Comparison of ENCODE assay signal across 18 cellular contexts in genomic region chr17:32648450-32648849, GRCh38.
DNase-seq lines count a peak whose midpoint lies in the region; ATAC-seq and TF ChIP-seq lines count a peak whose summit lies in the region.
"Had no signal": no experiment of that assay in that cellular context is flagged by ENCODE, and none has a peak within 500 bp of the region (broad histone marks: within the 10 kb centered on the region; RNA-seq: fewer than 3 reads in every experiment).

No MANE protein-coding gene starts in this region.

- no peak overlapping the region for H3K4ac ChIP-seq in mesendoderm (ENCODE audit: low read depth, low read length)

- H3K9me3 ChIP-seq in stomach, result peaks cover 3 to 16% (median 9%) of the 10 kb centered on the region in 4 donors
- H3K9me3 ChIP-seq: HAP-1 had no signal

- no peak for TF ChIP-seq POLR2A in stomach (IDR thresholded peaks at IDR 0.05)

- H3K56ac ChIP-seq in mesendoderm (ENCODE audit: low read length), result no peak overlapping the region

- H3K9me2 ChIP-seq in GM23338 (ENCODE audit: insufficient read depth), result no peaks in the 10 kb centered on the region

- intact Hi-C loops in stomach (cut with DNase I; ENCODE audit: low total_unique reads), result no loop called here

- no peaks in the 10 kb centered on the region for H3K4me1 Mint-ChIP-seq in GM23338
- H3K4me1 Mint-ChIP-seq: CD4-positive, CD25-positive, alpha-beta regulatory T cell had no signal

- DNase-seq in NCI-H748 (lab: John Stamatoyannopoulos, UW; ENCODE audit: unreplicated experiment), result peak; percentile 29
- no peak for DNase-seq in NCI-H748 treated with DMSO at 0.1 percent for 48 hours (lab: John Stamatoyannopoulos, UW)
- DNase-seq in NCI-H69 (lab: John Stamatoyannopoulos, UW), result peak; percentile 83
- peak; percentile 15 for DNase-seq in mesendoderm
- no peak for DNase-seq in GM23338 (ENCODE audit: low spot score)
- no peak for DNase-seq in stomach
- DNase-seq: CD4-positive, CD25-positive, alpha-beta regulatory T cell; CD8-positive, alpha-beta T cell; DMS 273 treated with DMSO at 0.1 percent for 48 hours; DMS53; DMS79 treated with DMSO at 0.1 percent for 48 hours; GF-D8; GOT3 had no signal

- H3K27me3 ChIP-seq in mesendoderm (ENCODE audit: insufficient read depth, low read length, poor library complexity), result no peaks in the 10 kb centered on the region
- no peaks in the 10 kb centered on the region for H3K27me3 ChIP-seq in GM23338 (ENCODE audit: insufficient read depth)
- no peaks in the 10 kb centered on the region for H3K27me3 ChIP-seq in stomach
- H3K27me3 ChIP-seq: BLaER1 had no signal

- H4K5ac ChIP-seq in mesendoderm (ENCODE audit: low read length), result no peak overlapping the region

- no peaks in the 10 kb centered on the region for H3K79me2 ChIP-seq in mesendoderm (ENCODE audit: control insufficient read depth, insufficient read depth, low read length)
- H3K79me2 ChIP-seq in GM23338 (replicated peaks; ENCODE audit: insufficient read depth), result no peaks in the 10 kb centered on the region

- H4K8ac ChIP-seq in mesendoderm (ENCODE audit: low read depth, low read length), result no peak overlapping the region

- H2BK5ac ChIP-seq in mesendoderm (ENCODE audit: low read length), result no peak overlapping the region

- H3K9ac ChIP-seq in mesendoderm (ENCODE audit: low read length), result no peak overlapping the region
- H3K9ac ChIP-seq: BLaER1 had no signal

- H3K9me3 Mint-ChIP-seq in GM23338, result peaks cover 5% of the 10 kb centered on the region; the same call in 1 of the 3 replicates

- H3K36me3 ChIP-seq in mesendoderm (ENCODE audit: control insufficient read depth, insufficient read depth, low read length) (no peaks in the 10 kb centered on the region), GM23338 (ENCODE audit: insufficient read depth) (peaks cover 3% of the 10 kb centered on the region), stomach (peaks cover 7 to 55% (median 51%) of the 10 kb centered on the region in 4 donors)
- H3K36me3 ChIP-seq: HAP-1 had no signal

- H3K27me3 Mint-ChIP-seq in GM23338 (ENCODE audit: insufficient read depth, low read depth, poor library complexity), result no peaks in the 10 kb centered on the region
- H3K27me3 Mint-ChIP-seq: B cell; CD4-positive, CD25-positive, alpha-beta regulatory T cell had no signal

- H3K23ac ChIP-seq in mesendoderm (ENCODE audit: low read length), result no peak overlapping the region

- no peak overlapping the region for H2BK120ac ChIP-seq in mesendoderm (ENCODE audit: low read depth, low read length)

- ATAC-seq in GM23338, result no peak
- ATAC-seq: CD8-positive, alpha-beta T cell had no signal

- H3F3A ChIP-seq in GM23338 (replicated peaks; ENCODE audit: low read depth), result no peaks in the 10 kb centered on the region

- no peak for TF ChIP-seq EP300 in stomach (IDR thresholded peaks at IDR 0.05)

- no peak overlapping the region for H3K4me3 ChIP-seq in mesendoderm (ENCODE audit: low read length)
- no peak overlapping the region for H3K4me3 ChIP-seq in GM23338
- H3K4me3 ChIP-seq in stomach, result no peak overlapping the region
- H3K4me3 ChIP-seq: BLaER1, HAP-1 had no signal

- no peak overlapping the region for H2AK5ac ChIP-seq in mesendoderm (ENCODE audit: low read length)

- no peak overlapping the region for H3K18ac ChIP-seq in mesendoderm (ENCODE audit: low read length)

- no peak overlapping the region for H3K27ac ChIP-seq in mesendoderm (ENCODE audit: low read depth, low read length)
- H3K27ac ChIP-seq in GM23338 (ENCODE audit: low read depth), result no peak overlapping the region
- H3K27ac ChIP-seq in stomach, result no peak overlapping the region
- H3K27ac ChIP-seq: 22Rv1, BLaER1, C4-2B had no signal

- no peak overlapping the region for H3K27ac Mint-ChIP-seq in GM23338
- H3K27ac Mint-ChIP-seq: B cell; CD4-positive, CD25-positive, alpha-beta regulatory T cell; CD8-positive, alpha-beta T cell had no signal

- no peaks in the 10 kb centered on the region for H3K79me1 ChIP-seq in mesendoderm (ENCODE audit: low read length)

- H4K20me1 ChIP-seq in GM23338 (replicated peaks; ENCODE audit: insufficient read depth), result no peaks in the 10 kb centered on the region
- H4K20me1 ChIP-seq: BLaER1 had no signal

- TF ChIP-seq CTCF in GM23338 (conservative IDR thresholded peaks at IDR 0.05; ENCODE audit: low read depth in 2 of 2) (no peak), stomach (IDR thresholded peaks at IDR 0.05) (no peak)

- no peak overlapping the region for H2BK15ac ChIP-seq in mesendoderm (replicated peaks; ENCODE audit: low read depth)

- H2AFZ ChIP-seq in GM23338, result no peak overlapping the region

- WGBS in mesendoderm (ENCODE audit: extremely low coverage, insufficient coverage, low lambda C conversion rate), result no CpG with 5 or more reads among the region's 2 CpGs
- WGBS in stomach, 5 donors, result 85 to 92% (median 89%) methylated on average over 2 of the region's 2 CpGs

- H3K4me1 ChIP-seq in mesendoderm (ENCODE audit: control insufficient read depth, low read depth, low read length), result no peaks in the 10 kb centered on the region
- H3K4me1 ChIP-seq in GM23338 (ENCODE audit: insufficient read depth), result no peaks in the 10 kb centered on the region
- no peaks in the 10 kb centered on the region for H3K4me1 ChIP-seq in stomach
- H3K4me1 ChIP-seq: BLaER1, HAP-1 had no signal

- H3K4me2 ChIP-seq in mesendoderm (ENCODE audit: low read length), result no peak overlapping the region
- no peak overlapping the region for H3K4me2 ChIP-seq in GM23338
- H3K4me2 ChIP-seq: BLaER1 had no signal

- peaks cover 33% of the 10 kb centered on the region for H3K36me3 Mint-ChIP-seq in GM23338 (ENCODE audit: low read depth)

- H3K4me3 Mint-ChIP-seq in GM23338, result no peak overlapping the region
- H3K4me3 Mint-ChIP-seq: B cell; CD4-positive, CD25-positive, alpha-beta regulatory T cell; CD8-positive, alpha-beta T cell had no signal

TF ChIP-seq in GM23338, 12 proteins besides CTCF, POLR2A, EP300 and RAD21:
- TF ChIP-seq NANOG (IDR thresholded peaks at IDR 0.05; ENCODE audit: borderline replicate concordance), result no peak
TF ChIP-seq in GM23338: peak in this region for 0.

Comparison
In these comparisons a context has a peak if more than half of its experiments do, and no peak if none do; other contexts are left out.
1. DNase-seq: peak in NCI-H748 (single experiment), NCI-H69 (single experiment) and mesendoderm (single experiment); none in NCI-H748 treated with DMSO at 0.1 percent for 48 hours (single experiment), GM23338 (single experiment) and stomach (single experiment).